ENCODE assay signal across 8 cellular contexts in the genomic region with DNA sequence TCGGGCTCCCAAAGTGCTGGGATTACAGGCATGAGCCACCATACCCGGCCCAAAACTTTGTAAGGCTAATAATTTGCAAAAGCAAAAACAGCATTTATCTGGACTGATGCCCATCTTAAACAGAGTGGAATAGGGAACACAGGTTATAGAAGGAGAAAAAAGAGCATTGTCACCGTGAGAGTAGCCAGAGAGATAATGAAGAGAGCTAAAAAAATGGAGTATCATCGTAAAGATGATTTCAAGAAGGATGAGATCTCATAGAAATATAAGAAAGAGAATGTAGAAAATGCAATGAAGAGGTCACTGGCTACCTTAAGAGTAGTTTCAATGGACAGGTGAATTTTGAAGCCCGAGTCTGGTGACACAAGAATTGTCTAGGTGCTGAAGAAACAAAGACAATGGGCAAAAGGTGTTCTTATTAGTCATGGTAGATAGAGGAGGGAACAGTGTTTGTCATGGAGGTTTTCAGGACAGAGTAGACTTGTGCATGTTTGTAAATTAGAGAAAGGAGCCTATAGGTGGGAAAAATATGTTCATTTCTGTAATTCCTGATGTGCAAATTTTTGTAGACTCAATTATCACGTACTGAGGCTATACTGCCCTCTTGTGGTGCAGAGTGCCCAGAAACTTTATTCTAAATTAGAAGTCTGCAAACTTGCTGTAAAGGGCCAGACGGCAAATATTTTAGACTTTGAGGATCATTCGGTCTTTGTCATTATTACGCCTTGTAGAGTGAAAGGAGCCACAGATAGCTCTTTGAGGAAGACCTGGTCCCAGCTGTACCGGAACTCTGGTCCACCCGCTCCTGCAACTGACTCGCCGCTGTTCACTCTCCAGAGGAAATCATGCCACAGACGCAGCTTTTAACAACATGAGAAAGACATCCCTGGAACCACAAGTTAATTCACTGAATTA. TPM values are rescaled to one million over a fixed set of nuclear protein-coding genes. Genes with fewer than 3 reads are reported as not detected.
DNase-seq lines count a peak whose midpoint lies in the region; ATAC-seq and TF ChIP-seq lines count a peak whose summit lies in the region.

No MANE protein-coding gene starts in this region.

- H3K9me2 ChIP-seq in DOHH2 (replicated peaks; ENCODE audit: control insufficient read depth, low read length), result no peaks in the 10 kb centered on the region

- peak overlapping the region; percentile 76 for H3K27ac ChIP-seq in DOHH2 (ENCODE audit: low read depth, low read length)
- H3K27ac ChIP-seq in smooth muscle cell (ENCODE audit: low read depth), result no peak overlapping the region

- H3K79me2 ChIP-seq in DOHH2 (ENCODE audit: control insufficient read depth, low read length), result no peaks in the 10 kb centered on the region
- H3K79me2 ChIP-seq in smooth muscle cell (ENCODE audit: low read depth), result no peaks in the 10 kb centered on the region

- H3K36me3 ChIP-seq in DOHH2 (ENCODE audit: control insufficient read depth, low read length) (no peaks in the 10 kb centered on the region), smooth muscle cell (ENCODE audit: low read depth) (no peaks in the 10 kb centered on the region)

- H3F3A ChIP-seq in DOHH2 (ENCODE audit: control insufficient read depth, insufficient read depth) (peaks cover 15% of the 10 kb centered on the region), smooth muscle cell (ENCODE audit: low read depth) (no peaks in the 10 kb centered on the region)

- intact Hi-C loops in left cardiac atrium (cut with DNase I), result loop anchor here in 1 of 2 donors (5.0 to 10.0 kb wide), 2 partner anchors 72 to 254 kb away; a partner anchor contains a TSS

- CTCF ChIA-PET in activated naive CD4-positive, alpha-beta T cell treated with anti-CD3 and anti-CD28 coated beads, Interleukin-2, amount 10 ng/mL, durations not matched to agents 7 days and 5 days (lab: Charles Lee), result interaction anchor here (0.6 to 2.3 kb wide), 26 partner anchors 9 to 299 kb away, joined by 3 to 8 read pairs (median 4); a partner anchor contains a TSS

- ATAC-seq in left cardiac atrium (peak in 1 of 2 donors; percentile 30), HG03460 (IDR thresholded peaks at IDR 0.05; ENCODE audit: unreplicated experiment) (no peak)

- H3K4me1 Mint-ChIP-seq in activated naive CD4-positive, alpha-beta T cell treated with anti-CD3 and anti-CD28 coated beads, Interleukin-2, amount 10 ng/mL, durations not matched to agents 7 days and 5 days, result peaks cover 12% of the 10 kb centered on the region

- H3K27me3 ChIP-seq in DOHH2 (ENCODE audit: control insufficient read depth, low read length), result peaks cover 4% of the 10 kb centered on the region; the same call in 1 of the 2 replicates
- H3K27me3 ChIP-seq in smooth muscle cell (ENCODE audit: low read depth), result peaks cover 17% of the 10 kb centered on the region

- H3K4me1 ChIP-seq in DOHH2 (ENCODE audit: control insufficient read depth, low read length) (peaks cover 31% of the 10 kb centered on the region), smooth muscle cell (ENCODE audit: low read depth) (no peaks in the 10 kb centered on the region)

- H4K20me1 ChIP-seq in DOHH2 (ENCODE audit: control insufficient read depth, insufficient read depth, low read depth, low read length), result no peaks in the 10 kb centered on the region
- no peaks in the 10 kb centered on the region for H4K20me1 ChIP-seq in smooth muscle cell (ENCODE audit: low read depth)

- 66% methylated on average over 14 of the region's 14 CpGs for WGBS in smooth muscle cell (ENCODE audit: low lambda C conversion rate)

- H3K4me2 ChIP-seq in DOHH2 (ENCODE audit: low read length) (peak overlapping the region; percentile 73), smooth muscle cell (no peak overlapping the region)

- H3K27ac Mint-ChIP-seq in activated naive CD4-positive, alpha-beta T cell treated with anti-CD3 and anti-CD28 coated beads, Interleukin-2, amount 10 ng/mL, durations not matched to agents 7 days and 5 days, result no peak overlapping the region

- H3K27me3 Mint-ChIP-seq in activated naive CD4-positive, alpha-beta T cell treated with anti-CD3 and anti-CD28 coated beads, Interleukin-2, amount 10 ng/mL, durations not matched to agents 7 days and 5 days, result peaks cover 41% of the 10 kb centered on the region

- no peaks in the 10 kb centered on the region for H3K9me3 Mint-ChIP-seq in activated naive CD4-positive, alpha-beta T cell treated with anti-CD3 and anti-CD28 coated beads, Interleukin-2, amount 10 ng/mL, durations not matched to agents 7 days and 5 days

- H3K9me3 ChIP-seq in DOHH2 (ENCODE audit: control insufficient read depth, insufficient read depth, low read length), result no peaks in the 10 kb centered on the region
- H3K9me3 ChIP-seq in smooth muscle cell (replicated peaks; ENCODE audit: low read depth), result no peaks in the 10 kb centered on the region

- TF ChIP-seq CTCF in DOHH2 (IDR thresholded peaks at IDR 0.05; ENCODE audit: low read depth, low read length, poor library complexity, severe bottlenecking), result peak; percentile 91
- TF ChIP-seq CTCF in LNCAP (IDR thresholded peaks at IDR 0.05), result peak; percentile 91
- TF ChIP-seq CTCF in smooth muscle cell (IDR thresholded peaks at IDR 0.05; ENCODE audit: borderline replicate concordance, insufficient read depth, poor library complexity, severe bottlenecking), result peak; percentile 85

- peak overlapping the region; percentile 66 for H2AFZ ChIP-seq in smooth muscle cell (ENCODE audit: low read depth)

- H3K4me3 ChIP-seq in DOHH2 (ENCODE audit: low read length) (peak overlapping the region; percentile 62), smooth muscle cell (no peak overlapping the region)

- DNase-seq in SKM-1 (lab: John Stamatoyannopoulos, UW; ENCODE audit: unreplicated experiment) (peak; percentile 74), left cardiac atrium (peak; percentile 47), smooth muscle cell (lab: John Stamatoyannopoulos, UW; ENCODE audit: unreplicated experiment) (no peak), 8988T (no peak)
- peak; percentile 76 for DNase-seq in activated naive CD4-positive, alpha-beta T cell treated with anti-CD3 and anti-CD28 coated beads, Interleukin-2, amount 10 ng/mL, durations not matched to agents 7 days and 5 days

- peak overlapping the region; percentile 14 for H3K4me3 Mint-ChIP-seq in activated naive CD4-positive, alpha-beta T cell treated with anti-CD3 and anti-CD28 coated beads, Interleukin-2, amount 10 ng/mL, durations not matched to agents 7 days and 5 days

- no peaks in the 10 kb centered on the region for H3K36me3 Mint-ChIP-seq in activated naive CD4-positive, alpha-beta T cell treated with anti-CD3 and anti-CD28 coated beads, Interleukin-2, amount 10 ng/mL, durations not matched to agents 7 days and 5 days

- H3K9ac ChIP-seq in smooth muscle cell (ENCODE audit: low read depth), result no peak overlapping the region

RNA-seq across cellular contexts. Expression of a gene that starts 8.1 kb away (rescaled TPM):
- total RNA-seq in left cardiac atrium (10 to 100 TPM; 25.1 to 31.8 TPM), smooth muscle cell (55.0 and 68.6 TPM in 2 replicates)
- polyA plus RNA-seq in smooth muscle cell, result 54.9 and 60.4 TPM in 2 replicates

RNA-seq across cellular contexts. Expression of a gene that starts 27.2 kb away (rescaled TPM):
- total RNA-seq in left cardiac atrium (10 to 100 TPM; 16.0 to 16.3 TPM), smooth muscle cell (10.4 and 10.8 TPM in 2 replicates)
- polyA plus RNA-seq in smooth muscle cell, result 6.5 and 9.0 TPM in 2 replicates

RNA-seq across cellular contexts. Expression of a gene that starts 32.0 kb away (rescaled TPM):
- total RNA-seq in left cardiac atrium (100 to 1,000 TPM in 1 of 2 donors, 10 to 100 TPM in 1; 69.9 to 100 TPM), smooth muscle cell (35.1 and 37.5 TPM in 2 replicates)
- polyA plus RNA-seq in smooth muscle cell, result 34.7 and 59.8 TPM in 2 replicates

RNA-seq across cellular contexts. Expression of a gene that starts 41.0 kb away (rescaled TPM):
- total RNA-seq in left cardiac atrium (10 to 100 TPM; 82.3 to 98.4 TPM), smooth muscle cell (132 TPM in 2 replicates)
- polyA plus RNA-seq in smooth muscle cell, result 146 and 150 TPM in 2 replicates

Comparison
In these comparisons a context has a peak if more than half of its experiments do, and no peak if none do; other contexts are left out.
1. DNase-seq: peak in SKM-1 (single experiment), activated naive CD4-positive, alpha-beta T cell treated with anti-CD3 and anti-CD28 coated beads, Interleukin-2, amount 10 ng/mL, durations not matched to agents 7 days and 5 days (single experiment) and left cardiac atrium (single experiment); none in smooth muscle cell (single experiment) and 8988T (single experiment).
2. Peak in every context shown above with its lines, with median percentiles within 50 percentile points of each other: CTCF ChIP-seq.